ENCODE assay signal across 13 cellular contexts in genomic region chrX:132433551-132433950, GRCh38. TPM values are rescaled to one million over a fixed set of nuclear protein-coding genes. Genes with fewer than 3 reads are reported as not detected.
A peak's percentile ranks its signal among the peaks of the same experiment; 100 is the strongest.
DNase-seq lines count a peak whose midpoint lies in the region; ATAC-seq and TF ChIP-seq lines count a peak whose summit lies in the region.
"Had no signal": no experiment of that assay in that cellular context is flagged by ENCODE, and none has a peak within 500 bp of the region (broad histone marks: within the 10 kb centered on the region; RNA-seq: fewer than 3 reads in every experiment).

No MANE protein-coding gene starts in this region.

- H3K4me1 Mint-ChIP-seq in Caco-2 (ENCODE audit: low read depth, unreplicated experiment) (peaks cover 25% of the 10 kb centered on the region), progenitor cell of endocrine pancreas (ENCODE audit: low read depth) (peaks cover 21% of the 10 kb centered on the region)
- no peaks in the 10 kb centered on the region for H3K4me1 Mint-ChIP-seq in activated T-helper 1 cell treated with anti-CD3 and anti-CD28 coated beads, Interleukin-12 subunit alpha, Interleukin-12 subunit beta, Interleukin-2, Interleukin-4 antibody, amounts not matched to agents 30 ng/mL and 10 ng/mL and 1 ng/mL, durations not matched to agents 14 hours and 24 hours and 36 hours (ENCODE audit: low read depth)
- H3K4me1 Mint-ChIP-seq: CD14-positive monocyte had no signal

- TF ChIP-seq CTCF in Caco-2 (IDR thresholded peaks at IDR 0.05; ENCODE audit: insufficient read depth in 1 of 2, low read depth in 1 of 2, low read length in 1 of 2, severe bottlenecking in 1 of 2, unreplicated experiment in 1 of 2) (no peak), liver (IDR thresholded peaks at IDR 0.05; ENCODE audit: low read depth, low read length, missing input control) (no peak), progenitor cell of endocrine pancreas (IDR thresholded peaks at IDR 0.05; ENCODE audit: unreplicated experiment) (no peak)

- H3K36me3 Mint-ChIP-seq in Caco-2 (ENCODE audit: insufficient read depth, unreplicated experiment) (no peaks in the 10 kb centered on the region), progenitor cell of endocrine pancreas (ENCODE audit: insufficient read depth) (peaks cover 10% of the 10 kb centered on the region)
- H3K36me3 Mint-ChIP-seq in activated T-helper 1 cell treated with anti-CD3 and anti-CD28 coated beads, Interleukin-12 subunit alpha, Interleukin-12 subunit beta, Interleukin-2, Interleukin-4 antibody, amounts not matched to agents 30 ng/mL and 10 ng/mL and 1 ng/mL, durations not matched to agents 14 hours and 24 hours and 36 hours (ENCODE audit: low read depth) = no peaks in the 10 kb centered on the region

- H3K4me3 ChIP-seq in Caco-2 (ENCODE audit: low read depth, low read length) = no peak overlapping the region
- H3K4me3 ChIP-seq in ectodermal cell (ENCODE audit: insufficient read depth, low read depth, low read length) = no peak overlapping the region
- H3K4me3 ChIP-seq in liver (ENCODE audit: low read depth in 1 of 3, low read length in 3 of 3) = no peak overlapping the region
- H3K4me3 ChIP-seq: GM23248 had no signal

- H3K36me3 ChIP-seq in Caco-2 (ENCODE audit: control insufficient read depth, insufficient read depth, low read length) = no peaks in the 10 kb centered on the region
- H3K36me3 ChIP-seq in ectodermal cell (ENCODE audit: control insufficient read depth, insufficient read depth, low read length) = no peaks in the 10 kb centered on the region
- no peaks in the 10 kb centered on the region for H3K36me3 ChIP-seq in liver (ENCODE audit: control insufficient read depth in 4 of 4, insufficient read depth in 3 of 4, low read depth in 1 of 4, low read length in 3 of 4)

- CTCF ChIA-PET in Caco-2 (lab: Charles Lee) = no interaction called here

- ATAC-seq in GM21367 (IDR thresholded peaks at IDR 0.05; ENCODE audit: unreplicated experiment) (no peak), HG02571 (IDR thresholded peaks at IDR 0.05; ENCODE audit: unreplicated experiment) (no peak), HG03342 (IDR thresholded peaks at IDR 0.05; ENCODE audit: unreplicated experiment) (no peak)
- ATAC-seq: CD8-positive, alpha-beta T cell had no signal

- H3K9me3 Mint-ChIP-seq in Caco-2 (ENCODE audit: unreplicated experiment) (no peaks in the 10 kb centered on the region), progenitor cell of endocrine pancreas (ENCODE audit: low read depth) (peaks cover 6% of the 10 kb centered on the region)
- H3K9me3 Mint-ChIP-seq in activated T-helper 1 cell treated with anti-CD3 and anti-CD28 coated beads, Interleukin-12 subunit alpha, Interleukin-12 subunit beta, Interleukin-2, Interleukin-4 antibody, amounts not matched to agents 30 ng/mL and 10 ng/mL and 1 ng/mL, durations not matched to agents 14 hours and 24 hours and 36 hours = no peaks in the 10 kb centered on the region
- H3K9me3 Mint-ChIP-seq: CD8-positive, alpha-beta T cell had no signal

- WGBS in ectodermal cell, 2 experiments = 64 to 73% methylated on average over 6 of the region's 6 CpGs
- 52% methylated on average over 6 of the region's 6 CpGs for WGBS in liver

- no peaks in the 10 kb centered on the region for H3K27me3 Mint-ChIP-seq in Caco-2 (ENCODE audit: insufficient read depth, unreplicated experiment)
- H3K27me3 Mint-ChIP-seq in progenitor cell of endocrine pancreas = no peaks in the 10 kb centered on the region
- H3K27me3 Mint-ChIP-seq in activated T-helper 1 cell treated with anti-CD3 and anti-CD28 coated beads, Interleukin-12 subunit alpha, Interleukin-12 subunit beta, Interleukin-2, Interleukin-4 antibody, amounts not matched to agents 30 ng/mL and 10 ng/mL and 1 ng/mL, durations not matched to agents 14 hours and 24 hours and 36 hours (ENCODE audit: insufficient read depth) = no peaks in the 10 kb centered on the region

- DNase-seq in Caco-2 = peak in 1 of 2 experiments; percentile 35
- DNase-seq in progenitor cell of endocrine pancreas (ENCODE audit: low spot score, unreplicated experiment) = no peak
- DNase-seq in activated T-helper 1 cell treated with anti-CD3 and anti-CD28 coated beads, Interleukin-12 subunit alpha, Interleukin-12 subunit beta, Interleukin-2, Interleukin-4 antibody, amounts not matched to agents 30 ng/mL and 10 ng/mL and 1 ng/mL, durations not matched to agents 14 hours and 24 hours and 36 hours (ENCODE audit: low spot score) = no peak
- DNase-seq: CD8-positive, alpha-beta T cell; DMS53; GM23248 had no signal

- H3K4me3 Mint-ChIP-seq in Caco-2 (ENCODE audit: unreplicated experiment) (no peak overlapping the region), progenitor cell of endocrine pancreas (ENCODE audit: low read depth) (no peak overlapping the region)
- H3K4me3 Mint-ChIP-seq in activated T-helper 1 cell treated with anti-CD3 and anti-CD28 coated beads, Interleukin-12 subunit alpha, Interleukin-12 subunit beta, Interleukin-2, Interleukin-4 antibody, amounts not matched to agents 30 ng/mL and 10 ng/mL and 1 ng/mL, durations not matched to agents 14 hours and 24 hours and 36 hours = no peak overlapping the region
- H3K4me3 Mint-ChIP-seq: CD14-positive monocyte; CD8-positive, alpha-beta T cell had no signal

- H3K27ac Mint-ChIP-seq in Caco-2 (ENCODE audit: unreplicated experiment) (peak overlapping the region; percentile 92), progenitor cell of endocrine pancreas (peak overlapping the region; percentile 86)
- no peak overlapping the region for H3K27ac Mint-ChIP-seq in activated T-helper 1 cell treated with anti-CD3 and anti-CD28 coated beads, Interleukin-12 subunit alpha, Interleukin-12 subunit beta, Interleukin-2, Interleukin-4 antibody, amounts not matched to agents 30 ng/mL and 10 ng/mL and 1 ng/mL, durations not matched to agents 14 hours and 24 hours and 36 hours
- H3K27ac Mint-ChIP-seq: CD14-positive monocyte; CD8-positive, alpha-beta T cell had no signal

- intact Hi-C loops in Caco-2 (cut with micrococcal nuclease; ENCODE audit: unreplicated experiment) = no loop called here
- intact Hi-C loops in activated T-helper 1 cell treated with anti-CD3 and anti-CD28 coated beads, Interleukin-12 subunit alpha, Interleukin-12 subunit beta, Interleukin-2, Interleukin-4 antibody, amounts not matched to agents 30 ng/mL and 10 ng/mL and 1 ng/mL, durations not matched to agents 14 hours and 24 hours and 36 hours (cut with micrococcal nuclease) = no loop called here

- H3K27me3 ChIP-seq in Caco-2 (replicated peaks; ENCODE audit: control insufficient read depth, insufficient read depth, low read length) (no peaks in the 10 kb centered on the region), ectodermal cell (ENCODE audit: control insufficient read depth, insufficient read depth, low read length, poor library complexity, severe bottlenecking) (no peaks in the 10 kb centered on the region), liver (ENCODE audit: control insufficient read depth in 4 of 4, insufficient read depth in 4 of 4, low read length in 3 of 4) (no peaks in the 10 kb centered on the region)

- no TSS peak for BruUV-seq in Caco-2 (replicated peaks; lab: Mats Ljungman, UMichigan)

- H3K9me3 ChIP-seq in Caco-2 = no peaks in the 10 kb centered on the region
- H3K9me3 ChIP-seq in ectodermal cell (ENCODE audit: control insufficient read depth, low read length) = no peaks in the 10 kb centered on the region
- H3K9me3 ChIP-seq in liver (ENCODE audit: control insufficient read depth in 4 of 4, low read length in 3 of 4) = no peaks in the 10 kb centered on the region

- POLR2A ChIA-PET in Caco-2 (lab: Charles Lee) = no interaction called here

- no peak overlapping the region for H3K9ac ChIP-seq in liver (ENCODE audit: low read depth in 1 of 2, low read length in 2 of 2)
- H3K9ac ChIP-seq: GM23248 had no signal

- H3K4me1 ChIP-seq in Caco-2 (peaks cover 26% of the 10 kb centered on the region), ectodermal cell (ENCODE audit: control insufficient read depth, insufficient read depth, low read length) (no peaks in the 10 kb centered on the region), liver (ENCODE audit: control insufficient read depth in 4 of 4, insufficient read depth in 4 of 4, low read length in 3 of 4) (peaks cover 0 to 7% (median 2%) of the 10 kb centered on the region in 4 donors)

- H3K27ac ChIP-seq in ectodermal cell (ENCODE audit: insufficient read depth, low read depth, low read length, poor library complexity, severe bottlenecking) (peak overlapping the region; percentile 69), liver (ENCODE audit: low read depth in 1 of 2, low read length in 2 of 2) (no peak overlapping the region)
- H3K27ac ChIP-seq: 22Rv1, GM23248 had no signal

- TF ChIP-seq RAD21 in liver (IDR thresholded peaks at IDR 0.05) = no peak

TF ChIP-seq in liver, 16 proteins besides CTCF, POLR2A, EP300 and RAD21:
- TF ChIP-seq HNF4A (conservative IDR thresholded peaks at IDR 0.05) = peak; percentile 12 to 57
- TF ChIP-seq SP1 (IDR thresholded peaks at IDR 0.05) = no peak
- TF ChIP-seq GABPA (IDR thresholded peaks at IDR 0.05 in 1 of 2, conservative IDR thresholded peaks at IDR 0.05 in 1 of 2) = no peak
- TF ChIP-seq FOXA1 (IDR thresholded peaks at IDR 0.05) = no peak

RNA-seq across cellular contexts. Expression of gene MBNL3, which starts 55.3 kb away (rescaled TPM):
- total RNA-seq in Caco-2 (2022) = 174 and 195 TPM in 2 replicates
- polyA plus RNA-seq in ectodermal cell (2013, experiment 1 of 4) = 8.9 TPM
- polyA plus RNA-seq in ectodermal cell (2013, experiment 2 of 4) = 7.7 TPM
- 6.5 TPM for polyA plus RNA-seq in ectodermal cell (2013, experiment 3 of 4)
- polyA plus RNA-seq in ectodermal cell (2013, experiment 4 of 4) = 8.6 TPM
- 100 to 1,000 TPM; 104 to 149 TPM for total RNA-seq in liver
- 10 to 100 TPM; 20.6 to 60.3 TPM for polyA plus RNA-seq in liver
- total RNA-seq in progenitor cell of endocrine pancreas = 8.2 and 9.7 TPM in 2 replicates
- 8.9 and 12.3 TPM in 2 replicates for total RNA-seq in activated T-helper 1 cell treated with anti-CD3 and anti-CD28 coated beads, Interleukin-12 subunit alpha, Interleukin-12 subunit beta, Interleukin-2, Interleukin-4 antibody, amounts not matched to agents 30 ng/mL and 10 ng/mL and 1 ng/mL, durations not matched to agents 14 hours and 24 hours and 36 hours
